Comparison of ENCODE assay signal across 8 cellular contexts in genomic region chr3:20040476-20041196, GRCh38.
DNase-seq lines count a peak whose midpoint lies in the region; ATAC-seq and TF ChIP-seq lines count a peak whose summit lies in the region.

No MANE protein-coding gene starts in this region.

- peaks cover 31% of the 10 kb centered on the region for H3K27me3 ChIP-seq in iPS-18a (ENCODE audit: control insufficient read depth, insufficient read depth, low read length)

- H3K27ac ChIP-seq in iPS-18a (ENCODE audit: low read length): no peak overlapping the region

- peak overlapping the region; percentile 64 for H3K4me3 ChIP-seq in iPS-18a (ENCODE audit: low read length)
- H3K4me3 ChIP-seq in skeletal muscle cell (ENCODE audit: low read depth, low read length): peak overlapping the region; percentile 75

- peak; percentile 31 for DNase-seq in NCI-H1048 (lab: John Stamatoyannopoulos, UW)
- peak; percentile 86 for DNase-seq in UCSD-AML1 (lab: John Stamatoyannopoulos, UW; ENCODE audit: unreplicated experiment)
- peak; percentile 18 for DNase-seq in brain pericyte (ENCODE audit: low read depth, low spot score)
- no peak for DNase-seq in skeletal muscle cell (ENCODE audit: low read depth)
- no peak for DNase-seq in DMS114 treated with DMSO at 0.1 percent for 48 hours (lab: John Stamatoyannopoulos, UW; ENCODE audit: unreplicated experiment)

- TF ChIP-seq POLR2A in GM18505 (IDR thresholded peaks at IDR 0.05; ENCODE audit: borderline replicate concordance, extremely low read depth, insufficient read depth, insufficient read length): peak; percentile 54

- no peaks in the 10 kb centered on the region for H3K36me3 ChIP-seq in iPS-18a (ENCODE audit: control insufficient read depth, low read depth, low read length)

- H3K9ac ChIP-seq in iPS-18a (ENCODE audit: low read length): no peak overlapping the region

- peak; percentile 42 for ATAC-seq in GM18505 (IDR thresholded peaks at IDR 0.05; ENCODE audit: unreplicated experiment)
- peak; percentile 36 for ATAC-seq in HG02610 (IDR thresholded peaks at IDR 0.05; ENCODE audit: unreplicated experiment)

- H3K9me3 ChIP-seq in iPS-18a (ENCODE audit: control insufficient read depth, low read depth, low read length): no peaks in the 10 kb centered on the region

- no peaks in the 10 kb centered on the region for H3K4me1 ChIP-seq in iPS-18a (ENCODE audit: control insufficient read depth, low read depth, low read length)

Comparison
In these comparisons a context has a peak if more than half of its experiments do, and no peak if none do; other contexts are left out.
1. DNase-seq: peak in NCI-H1048 (single experiment), UCSD-AML1 (single experiment) and brain pericyte (single experiment); none in skeletal muscle cell (single experiment) and DMS114 treated with DMSO at 0.1 percent for 48 hours (single experiment).